ENCODE assay signal across 8 cellular contexts in the genomic region with DNA sequence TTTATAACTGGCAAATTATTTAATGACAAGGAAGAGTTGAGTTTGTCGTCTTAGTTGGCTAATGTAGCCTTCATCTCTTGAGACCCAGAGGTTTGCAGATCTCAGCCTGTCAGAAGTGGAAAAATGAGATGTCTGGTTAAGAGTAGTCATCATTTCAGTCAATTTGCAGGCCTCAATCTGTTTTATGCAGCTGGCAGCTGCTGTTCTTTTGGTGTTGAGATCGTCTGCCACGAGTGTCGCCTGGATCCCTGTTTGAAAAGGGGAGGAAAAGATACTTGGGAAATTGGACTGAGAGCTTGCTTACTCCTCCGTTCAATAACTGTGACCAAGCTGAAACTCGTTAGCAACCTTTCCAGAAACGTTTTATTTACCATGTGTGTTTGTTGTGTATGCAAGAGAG. TPM values are rescaled to one million over a fixed set of nuclear protein-coding genes. Genes with fewer than 3 reads are reported as not detected.
DNase-seq lines count a peak whose midpoint lies in the region; ATAC-seq lines count a peak whose summit lies in the region.

No MANE protein-coding gene starts in this region.

- H3K27me3 ChIP-seq in muscle layer of duodenum (ENCODE audit: low read depth, low read length): no peaks in the 10 kb centered on the region

- H3K27ac ChIP-seq in muscle layer of duodenum (ENCODE audit: low read length): peak overlapping the region; percentile 91

- H3K4me3 Mint-ChIP-seq in central memory CD8-positive, alpha-beta T cell: peak overlapping the region; percentile 97

- peaks cover 31% of the 10 kb centered on the region for H3K4me1 Mint-ChIP-seq in central memory CD8-positive, alpha-beta T cell

- peaks cover 17 to 22% of the 10 kb centered on the region in 2 donors for H3K4me1 ChIP-seq in muscle layer of duodenum (ENCODE audit: control insufficient read depth in 1 of 2, insufficient read depth in 2 of 2, low read length in 2 of 2)

- H3K27ac Mint-ChIP-seq in central memory CD8-positive, alpha-beta T cell (ENCODE audit: low read depth): peak overlapping the region; percentile 78

- H3K9me3 ChIP-seq in muscle layer of duodenum (ENCODE audit: control insufficient read depth in 1 of 2, low read length in 2 of 2): no peaks in the 10 kb centered on the region

- H3K27me3 Mint-ChIP-seq in central memory CD8-positive, alpha-beta T cell: no peaks in the 10 kb centered on the region

- H3K36me3 ChIP-seq in muscle layer of duodenum (ENCODE audit: control insufficient read depth in 1 of 2, insufficient read depth in 2 of 2, low read length in 2 of 2): no peaks in the 10 kb centered on the region

- peaks cover 17% of the 10 kb centered on the region for H3K36me3 Mint-ChIP-seq in central memory CD8-positive, alpha-beta T cell (ENCODE audit: insufficient read depth)

- no peak for ATAC-seq in central memory CD8-positive, alpha-beta T cell (replicated peaks; ENCODE audit: extremely low read depth, poor library complexity, severe bottlenecking)
- ATAC-seq in GM19467 (IDR thresholded peaks at IDR 0.05; ENCODE audit: unreplicated experiment) (no peak), HG03280 (IDR thresholded peaks at IDR 0.05; ENCODE audit: unreplicated experiment) (no peak), HG03025 (IDR thresholded peaks at IDR 0.05; ENCODE audit: low FRiP score, unreplicated experiment) (no peak)

- H3K9me3 Mint-ChIP-seq in central memory CD8-positive, alpha-beta T cell: no peaks in the 10 kb centered on the region

- H3K4me3 ChIP-seq in muscle layer of duodenum (ENCODE audit: low read depth in 1 of 2, low read length in 2 of 2): peak overlapping the region; percentile 85 to 91

- DNase-seq in ACHN: peak; percentile 8
- peak; percentile 65 for DNase-seq in LHCN-M2 (ENCODE audit: low read depth)
- DNase-seq in central memory CD8-positive, alpha-beta T cell (ENCODE audit: low spot score in 2 of 2): no peak
- no peak for DNase-seq in NCI-H446 (lab: John Stamatoyannopoulos, UW)

- in situ Hi-C loops in ACHN (cut with HindIII; ENCODE audit: low pct_ligation_motif_present, low pct_unique_long_range_greater_than_20kb, low sequenced_read_pairs): no loop called here

RNA-seq across cellular contexts. Expression of gene PHLDB2, which starts 2.3 kb away (rescaled TPM):
- total RNA-seq in LHCN-M2 (2014; rRNA removed): 21.7 and 23.7 TPM in 2 replicates
- 10.2 TPM for polyA plus RNA-seq in LHCN-M2 (2012)

Comparison
In these comparisons a context has a peak if more than half of its experiments do, and no peak if none do; other contexts are left out.
1. DNase-seq: peak in ACHN (single experiment) and LHCN-M2 (single experiment); none in central memory CD8-positive, alpha-beta T cell (0 of 2) and NCI-H446 (0 of 2).